Comparison of ENCODE assay signal across 7 cellular contexts in the genomic region with DNA sequence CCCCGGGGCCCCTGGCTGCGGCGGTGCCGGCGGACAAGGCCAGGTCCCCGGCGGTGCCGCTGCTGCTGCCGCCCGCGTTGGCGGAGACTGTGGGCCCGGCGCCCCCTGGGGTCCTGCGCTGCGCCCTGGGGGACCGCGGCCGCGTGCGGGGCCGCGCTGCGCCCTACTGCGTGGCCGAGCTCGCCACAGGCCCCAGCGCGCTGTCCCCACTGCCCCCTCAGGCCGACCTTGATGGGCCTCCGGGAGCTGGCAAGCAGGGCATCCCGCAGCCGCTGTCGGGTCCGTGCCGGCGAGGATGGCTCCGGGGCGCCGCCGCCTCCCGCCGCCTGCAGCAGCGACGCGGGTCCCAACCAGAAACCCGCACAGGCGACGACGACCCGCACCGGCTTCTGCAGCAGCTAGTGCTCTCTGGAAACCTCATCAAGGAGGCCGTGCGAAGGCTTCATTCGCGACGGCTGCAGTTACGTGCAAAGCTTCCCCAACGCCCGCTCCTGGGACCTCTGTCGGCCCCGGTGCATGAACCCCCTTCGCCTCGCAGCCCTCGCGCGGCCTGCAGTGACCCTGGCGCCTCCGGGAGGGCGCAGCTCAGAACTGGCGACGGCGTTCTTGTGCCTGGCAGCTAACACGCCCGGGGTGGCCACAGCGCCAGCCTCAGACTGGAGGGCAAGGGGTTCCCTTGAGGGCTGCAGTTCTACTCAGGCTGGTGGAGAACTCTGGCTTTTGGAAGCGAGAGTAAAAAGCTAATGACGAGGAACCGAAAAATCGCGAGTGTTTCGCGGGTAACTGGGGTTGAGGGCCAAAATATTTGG. TPM values are rescaled to one million over a fixed set of nuclear protein-coding genes. Genes with fewer than 3 reads are reported as not detected.
DNase-seq lines count a peak whose midpoint lies in the region; ATAC-seq, FAIRE-seq and TF ChIP-seq lines count a peak whose summit lies in the region.

No MANE protein-coding gene starts in this region.

- peak; percentile 22 for TF ChIP-seq POLR2A in ovary (IDR thresholded peaks at IDR 0.05)

- H3K4me1 Mint-ChIP-seq in activated naive CD4-positive, alpha-beta T cell treated with anti-CD3 and anti-CD28 coated beads, Interleukin-2, amount 10 ng/mL, durations not matched to agents 7 days and 5 days = peaks cover 27% of the 10 kb centered on the region

- TF ChIP-seq CTCF in ovary (IDR thresholded peaks at IDR 0.05) (no peak), upper lobe of right lung (IDR thresholded peaks at IDR 0.05) (peak; percentile 25)

- peaks cover 20% of the 10 kb centered on the region for H3K27me3 Mint-ChIP-seq in activated naive CD4-positive, alpha-beta T cell treated with anti-CD3 and anti-CD28 coated beads, Interleukin-2, amount 10 ng/mL, durations not matched to agents 7 days and 5 days

- TF ChIP-seq EP300 in ovary (IDR thresholded peaks at IDR 0.05) = no peak

- ATAC-seq in HG03025 (IDR thresholded peaks at IDR 0.05; ENCODE audit: low FRiP score, unreplicated experiment) (peak; percentile 21), Right ventricle myocardium superior (ENCODE audit: poor library complexity) (peak; percentile 54), upper lobe of right lung (peak; percentile 60)

- H3K27me3 ChIP-seq in ovary = no peaks in the 10 kb centered on the region
- no peaks in the 10 kb centered on the region for H3K27me3 ChIP-seq in upper lobe of right lung

- H3K4me3 ChIP-seq in ovary = peak overlapping the region; percentile 62
- peak overlapping the region; percentile 73 for H3K4me3 ChIP-seq in upper lobe of right lung

- H3K4me1 ChIP-seq in ovary (ENCODE audit: insufficient read depth) = peaks cover 14% of the 10 kb centered on the region
- peaks cover 21% of the 10 kb centered on the region for H3K4me1 ChIP-seq in upper lobe of right lung

- no peaks in the 10 kb centered on the region for H3K9me3 Mint-ChIP-seq in activated naive CD4-positive, alpha-beta T cell treated with anti-CD3 and anti-CD28 coated beads, Interleukin-2, amount 10 ng/mL, durations not matched to agents 7 days and 5 days

- FAIRE-seq in GM18507 (lab: Jason Lieb, UNC) = peak; percentile 29

- 1 to 2% (median 2%) methylated on average over 54 to 83 of the region's 83 CpGs for WGBS in ovary, 3 donors

- DNase-seq in GM18507 (ENCODE audit: extremely low spot score, insufficient read length, low read depth) (no peak), SHP77 (lab: John Stamatoyannopoulos, UW) (peak; percentile 69 to 78), Right ventricle myocardium superior (peak; percentile 79), ovary (peak; percentile 25 to 62 (median 39)), upper lobe of right lung (peak; percentile 88)
- DNase-seq in activated naive CD4-positive, alpha-beta T cell treated with anti-CD3 and anti-CD28 coated beads, Interleukin-2, amount 10 ng/mL, durations not matched to agents 7 days and 5 days = peak; percentile 73

- H3K36me3 Mint-ChIP-seq in activated naive CD4-positive, alpha-beta T cell treated with anti-CD3 and anti-CD28 coated beads, Interleukin-2, amount 10 ng/mL, durations not matched to agents 7 days and 5 days = peaks cover 3% of the 10 kb centered on the region

- H3K9me3 ChIP-seq in ovary (no peaks in the 10 kb centered on the region), upper lobe of right lung (no peaks in the 10 kb centered on the region)

- H3K36me3 ChIP-seq in ovary = no peaks in the 10 kb centered on the region
- no peaks in the 10 kb centered on the region for H3K36me3 ChIP-seq in upper lobe of right lung

- intact Hi-C loops in Right ventricle myocardium superior (cut with DNase I) (no loop called here), ovary (cut with DNase I) (no loop called here), upper lobe of right lung (cut with DNase I) (no loop called here)

- CTCF ChIA-PET in activated naive CD4-positive, alpha-beta T cell treated with anti-CD3 and anti-CD28 coated beads, Interleukin-2, amount 10 ng/mL, durations not matched to agents 7 days and 5 days (lab: Charles Lee) = interaction anchor here (0.9 to 2.6 kb wide), 4 partner anchors 13 to 41 kb away, joined by 3 to 18 read pairs (median 6); no protein-coding TSS in a partner anchor

- H3K27ac ChIP-seq in ovary (peak overlapping the region; percentile 91 to 95), upper lobe of right lung (peak overlapping the region; percentile 85)

- peak overlapping the region; percentile 91 for H3K27ac Mint-ChIP-seq in activated naive CD4-positive, alpha-beta T cell treated with anti-CD3 and anti-CD28 coated beads, Interleukin-2, amount 10 ng/mL, durations not matched to agents 7 days and 5 days

- H3K4me3 Mint-ChIP-seq in activated naive CD4-positive, alpha-beta T cell treated with anti-CD3 and anti-CD28 coated beads, Interleukin-2, amount 10 ng/mL, durations not matched to agents 7 days and 5 days = peak overlapping the region; percentile 81

RNA-seq across cellular contexts. Expression of a gene that starts 0.8 kb away (rescaled TPM):
- 5.3 TPM for total RNA-seq in Right ventricle myocardium superior
- 1 to 10 TPM; 3.7 to 8.2 (median 4.5) TPM for total RNA-seq in ovary
- polyA plus RNA-seq in ovary = 1 to 10 TPM; 1.7 to 3.0 TPM
- total RNA-seq in upper lobe of right lung = 10.4 TPM

RNA-seq across cellular contexts. Expression of a gene that starts 14.7 kb away (rescaled TPM):
- 8.4 TPM for total RNA-seq in Right ventricle myocardium superior
- total RNA-seq in ovary = 10 to 100 TPM in 1 of 7 donors, 1 to 10 TPM in 6; 4.2 to 16.8 (median 6.5) TPM
- 1 to 10 TPM; 3.2 to 8.5 TPM for polyA plus RNA-seq in ovary
- 20.4 TPM for total RNA-seq in upper lobe of right lung

RNA-seq across cellular contexts. Expression of a gene that starts 27.4 kb away (rescaled TPM):
- total RNA-seq in Right ventricle myocardium superior (5.9 TPM), ovary (10 to 100 TPM in 6 of 7 donors, 1 to 10 TPM in 1; 7.7 to 18.1 (median 13.5) TPM), upper lobe of right lung (14.0 TPM)
- polyA plus RNA-seq in ovary = 10 to 100 TPM in 1 of 2 donors, 1 to 10 TPM in 1; 6.7 to 14.1 TPM
